In the genomic region with DNA sequence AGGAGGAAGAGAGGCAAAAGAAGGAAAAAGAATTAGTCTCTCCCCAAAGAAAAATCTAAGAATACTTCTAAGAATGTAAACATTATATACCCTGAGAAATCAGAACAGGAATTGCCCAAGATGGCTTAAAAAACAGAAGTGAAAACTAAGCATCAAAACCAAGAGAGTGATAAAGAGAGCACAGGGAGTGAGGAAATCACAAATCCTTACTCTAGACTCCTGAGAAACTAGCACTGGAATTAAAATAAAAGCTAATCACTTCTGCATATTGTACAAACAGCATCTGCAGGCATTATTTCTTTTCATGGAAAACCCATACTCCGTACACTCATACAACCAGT, we compare ENCODE assay signal across 26 cellular contexts.
"Had no signal": no experiment of that assay in that cellular context is flagged by ENCODE, and none has a peak within 500 bp of the region (broad histone marks: within the 10 kb centered on the region; RNA-seq: fewer than 3 reads in every experiment).

No MANE protein-coding gene starts in this region.

- H3K36me3 ChIP-seq: ascending aorta, ovary, prostate gland, spleen, upper lobe of left lung had no signal

- H3K36me3 Mint-ChIP-seq: natural killer cell had no signal

- H3K27me3 Mint-ChIP-seq: activated T-cell treated with anti-CD3 and anti-CD28 coated beads, Interleukin-2, amount 50 U/mL, for 24 hours; activated T-helper 17 cell treated with anti-CD3 and anti-CD28 coated beads, Interleukin-2, amount 50 U/mL, for 72 hours; effector memory CD8-positive, alpha-beta T cell had no signal

- H3K27me3 ChIP-seq: ascending aorta, ovary, spleen, upper lobe of left lung had no signal

- H3K9me3 Mint-ChIP-seq: activated naive CD4-positive, alpha-beta T cell treated with anti-CD3 and anti-CD28 coated beads, Interleukin-2, amount 50 U/mL, for 72 hours; activated T-cell treated with anti-CD3 and anti-CD28 coated beads, Interleukin-2, amount 50 U/mL, for 24 hours; activated T-helper 17 cell treated with anti-CD3 and anti-CD28 coated beads, Interleukin-2, amount 50 U/mL, for 72 hours; effector memory CD8-positive, alpha-beta T cell; natural killer cell had no signal

- FAIRE-seq: endothelial cell of umbilical vein had no signal

- H3K9me3 ChIP-seq: ascending aorta, ovary, prostate gland, spleen, upper lobe of left lung had no signal

- DNase-seq: activated CD4-positive, alpha-beta T cell treated with anti-CD3 and anti-CD28 coated beads for 1 hour; activated CD4-positive, alpha-beta T cell treated with anti-CD3 and anti-CD28 coated beads, Interleukin-2, amount 50 U/mL, for 4 hours; activated CD8-positive, alpha-beta memory T cell treated with anti-CD3 and anti-CD28 coated beads for 24 hours; activated CD8-positive, alpha-beta memory T cell treated with anti-CD3 and anti-CD28 coated beads, Interleukin-2, amount 50 U/mL, for 4 hours; activated T-cell treated with anti-CD3 and anti-CD28 coated beads, Interleukin-2, amount 50 U/mL, for 24 hours; central memory CD4-positive, alpha-beta T cell; effector memory CD8-positive, alpha-beta T cell; foreskin melanocyte; glutamatergic neuron; hypothalamus; left ventricle myocardium superior; mammary epithelial cell; midbrain; natural killer cell; ovary; spleen; stimulated activated CD4-positive, alpha-beta T cell treated with anti-CD3 and anti-CD28 coated beads, Interleukin-4, amount 100 ng/mL, for 1 hour; stimulated activated naive CD8-positive, alpha-beta T cell treated with anti-CD3 and anti-CD28 coated beads, Interleukin-15, Interleukin-2, amounts not matched to agents 100 U/mL and 50 U/mL, for 24 hours; upper lobe of left lung had no signal

- ATAC-seq: effector memory CD8-positive, alpha-beta T cell; esophagus mucosa; left ventricle myocardium superior; natural killer cell; stimulated activated naive CD8-positive, alpha-beta T cell treated with anti-CD3 and anti-CD28 coated beads, Interleukin-15, Interleukin-2, amounts not matched to agents 100 U/mL and 50 U/mL, for 24 hours had no signal

- H3K27ac ChIP-seq: ascending aorta, ovary, prostate gland, spleen, upper lobe of left lung, VCaP had no signal

- H3K4me3 Mint-ChIP-seq: activated T-cell treated with anti-CD3 and anti-CD28 coated beads, Interleukin-2, amount 50 U/mL, for 24 hours; natural killer cell had no signal

- H3K27ac Mint-ChIP-seq: activated naive CD4-positive, alpha-beta T cell treated with anti-CD3 and anti-CD28 coated beads, Interleukin-2, amount 50 U/mL, for 72 hours; activated T-cell treated with anti-CD3 and anti-CD28 coated beads, Interleukin-2, amount 50 U/mL, for 24 hours; effector memory CD8-positive, alpha-beta T cell; natural killer cell had no signal

- H3K4me1 ChIP-seq: prostate gland had no signal

- H3K4me3 ChIP-seq: ascending aorta, ovary, prostate gland, spleen, upper lobe of left lung had no signal
